Comparison of ENCODE assay signal across 1 cellular context in the genomic region with DNA sequence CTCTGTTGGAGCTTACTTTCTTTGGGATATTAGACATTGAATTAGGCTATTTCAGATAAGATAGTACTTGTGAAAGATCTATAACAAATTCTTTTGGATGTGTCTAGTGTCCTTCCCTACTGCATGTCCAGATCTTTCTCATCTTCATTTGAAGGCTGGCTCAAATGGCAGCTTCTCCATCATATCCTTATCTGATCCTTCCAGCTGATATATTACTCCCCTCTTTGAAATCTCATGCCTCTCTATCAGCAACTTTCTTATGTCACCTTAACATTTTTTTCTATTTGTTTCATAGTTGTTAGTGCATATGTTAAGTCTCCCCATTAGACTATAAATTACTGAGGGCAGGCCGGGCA.
TF ChIP-seq lines count a peak whose summit lies in the region.

No MANE protein-coding gene starts in this region.

TF ChIP-seq in HepG2, 621 proteins besides CTCF, POLR2A, EP300 and RAD21:
- TF ChIP-seq, protein P1, sequence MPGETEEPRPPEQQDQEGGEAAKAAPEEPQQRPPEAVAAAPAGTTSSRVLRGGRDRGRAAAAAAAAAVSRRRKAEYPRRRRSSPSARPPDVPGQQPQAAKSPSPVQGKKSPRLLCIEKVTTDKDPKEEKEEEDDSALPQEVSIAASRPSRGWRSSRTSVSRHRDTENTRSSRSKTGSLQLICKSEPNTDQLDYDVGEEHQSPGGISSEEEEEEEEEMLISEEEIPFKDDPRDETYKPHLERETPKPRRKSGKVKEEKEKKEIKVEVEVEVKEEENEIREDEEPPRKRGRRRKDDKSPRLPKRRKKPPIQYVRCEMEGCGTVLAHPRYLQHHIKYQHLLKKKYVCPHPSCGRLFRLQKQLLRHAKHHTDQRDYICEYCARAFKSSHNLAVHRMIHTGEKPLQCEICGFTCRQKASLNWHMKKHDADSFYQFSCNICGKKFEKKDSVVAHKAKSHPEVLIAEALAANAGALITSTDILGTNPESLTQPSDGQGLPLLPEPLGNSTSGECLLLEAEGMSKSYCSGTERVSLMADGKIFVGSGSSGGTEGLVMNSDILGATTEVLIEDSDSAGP (CRISPR knock-in tag; IDR thresholded peaks at IDR 0.05; ENCODE audit: borderline replicate concordance): no peak
- TF ChIP-seq ZNF343 (CRISPR knock-in tag; IDR thresholded peaks at IDR 0.05) (no peak), CBX2 (IDR thresholded peaks at IDR 0.05; ENCODE audit: low read depth, low read length) (no peak), CBX2 (CRISPR knock-in tag; IDR thresholded peaks at IDR 0.05; ENCODE audit: low read depth) (no peak), SP140L (CRISPR knock-in tag; IDR thresholded peaks at IDR 0.05; ENCODE audit: borderline replicate concordance) (no peak)
